ENCODE assay signal across 8 cellular contexts in the genomic region with DNA sequence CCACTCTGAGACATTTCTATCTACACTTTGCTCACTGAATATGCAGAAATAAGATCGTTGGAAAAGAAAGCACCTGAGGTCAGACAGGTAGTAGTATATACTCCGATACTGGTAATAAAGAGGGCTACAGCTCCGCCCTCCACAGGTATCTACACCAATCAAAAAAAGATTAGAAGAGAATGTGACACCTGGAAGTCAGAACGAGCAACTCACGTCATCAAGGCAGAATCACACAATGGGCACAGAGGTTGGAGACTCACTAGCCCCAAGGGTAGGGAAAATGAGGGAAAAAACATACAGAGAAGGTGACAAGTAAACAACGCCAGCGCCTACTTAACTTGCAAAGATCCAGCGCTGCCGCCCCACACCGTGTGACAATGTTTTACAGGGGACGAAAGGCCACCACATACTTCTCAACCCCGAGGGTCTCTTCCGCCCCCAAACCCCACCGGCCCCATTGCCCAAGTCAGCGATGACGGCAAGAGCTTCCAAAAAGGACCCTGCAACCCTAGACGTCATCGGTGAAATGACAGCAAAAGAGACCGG. TPM values are rescaled to one million over a fixed set of nuclear protein-coding genes. Genes with fewer than 3 reads are reported as not detected.
A peak's percentile ranks its signal among the peaks of the same experiment; 100 is the strongest.
DNase-seq lines count a peak whose midpoint lies in the region; ATAC-seq and TF ChIP-seq lines count a peak whose summit lies in the region.

No MANE protein-coding gene starts in this region.

- intact Hi-C loops in heart left ventricle (cut with DNase I) (loop anchor here in 1 of 10 donors (5.0 kb wide), 1 partner anchor 64 kb away; no protein-coding TSS in a partner anchor), ovary (cut with DNase I) (no loop called here)

- H3K27ac ChIP-seq in CD4-positive, CD25-positive, alpha-beta regulatory T cell (ENCODE audit: insufficient read depth, low read length, poor library complexity, severe bottlenecking): peak overlapping the region; percentile 97
- H3K27ac ChIP-seq in heart left ventricle (peak overlapping the region; percentile 83 to 97 (median 92)), ovary (peak overlapping the region; percentile 93 to 94)

- peaks cover 0 to 2% (median 0%) of the 10 kb centered on the region in 7 donors for H3K9me3 Mint-ChIP-seq in CD4-positive, CD25-positive, alpha-beta regulatory T cell
- peaks cover 3% of the 10 kb centered on the region for H3K9me3 Mint-ChIP-seq in activated naive CD8-positive, alpha-beta T cell treated with anti-CD3 and anti-CD28 coated beads, Interleukin-2, amount 10 ng/mL, durations not matched to agents 7 days and 5 days

- peaks cover 28 to 61% (median 50%) of the 10 kb centered on the region in 4 donors for H3K4me1 Mint-ChIP-seq in CD4-positive, CD25-positive, alpha-beta regulatory T cell
- H3K4me1 Mint-ChIP-seq in activated naive CD8-positive, alpha-beta T cell treated with anti-CD3 and anti-CD28 coated beads, Interleukin-2, amount 10 ng/mL, durations not matched to agents 7 days and 5 days: peaks cover 37% of the 10 kb centered on the region

- WGBS in heart left ventricle, 4 donors: 0 to 1% (median 1%) methylated on average over 17 to 19 of the region's 19 CpGs
- 0 to 1% (median 1%) methylated on average over 19 of the region's 19 CpGs for WGBS in ovary, 3 donors

- no peak for TF ChIP-seq CTCF in heart left ventricle (IDR thresholded peaks at IDR 0.05)
- no peak for TF ChIP-seq CTCF in ovary (IDR thresholded peaks at IDR 0.05)

- H3K36me3 ChIP-seq in CD4-positive, CD25-positive, alpha-beta regulatory T cell (ENCODE audit: control insufficient read depth, insufficient read depth, low read length): no peaks in the 10 kb centered on the region
- H3K36me3 ChIP-seq in heart left ventricle: no peaks in the 10 kb centered on the region
- H3K36me3 ChIP-seq in ovary: no peaks in the 10 kb centered on the region

- no peaks in the 10 kb centered on the region for H3K27me3 Mint-ChIP-seq in CD4-positive, CD25-positive, alpha-beta regulatory T cell
- H3K27me3 Mint-ChIP-seq in activated naive CD8-positive, alpha-beta T cell treated with anti-CD3 and anti-CD28 coated beads, Interleukin-2, amount 10 ng/mL, durations not matched to agents 7 days and 5 days: no peaks in the 10 kb centered on the region

- TF ChIP-seq EP300 in ovary (IDR thresholded peaks at IDR 0.05): no peak

- POLR2A ChIA-PET in activated naive CD8-positive, alpha-beta T cell treated with anti-CD3 and anti-CD28 coated beads, Interleukin-2, amount 10 ng/mL, durations not matched to agents 7 days and 5 days (lab: Charles Lee): interaction anchor here (0.6 to 2.2 kb wide), 4 partner anchors 11 to 872 kb away, joined by 3 to 29 read pairs (median 4); a partner anchor contains a TSS

- peaks cover 26% of the 10 kb centered on the region for H3K4me1 ChIP-seq in CD4-positive, CD25-positive, alpha-beta regulatory T cell (ENCODE audit: control insufficient read depth, insufficient read depth, low read length, poor library complexity, severe bottlenecking)
- H3K4me1 ChIP-seq in heart left ventricle (peaks cover 0 to 47% (median 26%) of the 10 kb centered on the region in 12 donors), ovary (ENCODE audit: insufficient read depth) (peaks cover 5% of the 10 kb centered on the region)

- DNase-seq in CD4-positive, CD25-positive, alpha-beta regulatory T cell: peak; percentile 61 to 78 (median 73)
- DNase-seq in NCI-H82 treated with DMSO at 0.1 percent for 48 hours (lab: John Stamatoyannopoulos, UW; ENCODE audit: unreplicated experiment): peak; percentile 11
- DNase-seq in activated naive CD8-positive, alpha-beta T cell treated with anti-CD3 and anti-CD28 coated beads, Interleukin-2, amount 10 ng/mL, durations not matched to agents 7 days and 5 days: no peak
- no peak for DNase-seq in heart left ventricle
- no peak for DNase-seq in ovary
- DNase-seq in 8988T: no peak

- H3K27me3 ChIP-seq in CD4-positive, CD25-positive, alpha-beta regulatory T cell (ENCODE audit: control insufficient read depth, insufficient read depth, low read length): no peaks in the 10 kb centered on the region
- no peaks in the 10 kb centered on the region for H3K27me3 ChIP-seq in heart left ventricle
- no peaks in the 10 kb centered on the region for H3K27me3 ChIP-seq in ovary

- peak overlapping the region; percentile 94 to 100 (median 95) for H3K4me3 Mint-ChIP-seq in CD4-positive, CD25-positive, alpha-beta regulatory T cell
- H3K4me3 Mint-ChIP-seq in activated naive CD8-positive, alpha-beta T cell treated with anti-CD3 and anti-CD28 coated beads, Interleukin-2, amount 10 ng/mL, durations not matched to agents 7 days and 5 days: peak overlapping the region; percentile 95

- peak; percentile 22 to 29 for ATAC-seq in CD4-positive, CD25-positive, alpha-beta regulatory T cell (ENCODE audit: low read depth in 2 of 2)
- ATAC-seq in GM19023 (IDR thresholded peaks at IDR 0.05; ENCODE audit: unreplicated experiment): peak; percentile 21
- ATAC-seq in HG03378 (IDR thresholded peaks at IDR 0.05; ENCODE audit: unreplicated experiment): peak; percentile 38
- ATAC-seq in activated naive CD8-positive, alpha-beta T cell treated with anti-CD3 and anti-CD28 coated beads, Interleukin-2, amount 10 ng/mL, durations not matched to agents 7 days and 5 days (ENCODE audit: low read depth): peak; percentile 28
- ATAC-seq in heart left ventricle: peak; percentile 2 to 22 (median 9)

- H3K36me3 Mint-ChIP-seq in CD4-positive, CD25-positive, alpha-beta regulatory T cell: no peaks in the 10 kb centered on the region
- peaks cover 8% of the 10 kb centered on the region for H3K36me3 Mint-ChIP-seq in activated naive CD8-positive, alpha-beta T cell treated with anti-CD3 and anti-CD28 coated beads, Interleukin-2, amount 10 ng/mL, durations not matched to agents 7 days and 5 days

- TF ChIP-seq POLR2A in heart left ventricle (IDR thresholded peaks at IDR 0.05) (no peak), ovary (IDR thresholded peaks at IDR 0.05) (no peak)

- H3K4me3 ChIP-seq in CD4-positive, CD25-positive, alpha-beta regulatory T cell (ENCODE audit: low read depth, low read length): peak overlapping the region; percentile 97
- H3K4me3 ChIP-seq in heart left ventricle (peak overlapping the region; percentile 67 to 87 (median 82)), ovary (peak overlapping the region; percentile 95)

- no peaks in the 10 kb centered on the region for H3K9me3 ChIP-seq in CD4-positive, CD25-positive, alpha-beta regulatory T cell (ENCODE audit: control insufficient read depth in 2 of 2, low read length in 2 of 2)
- H3K9me3 ChIP-seq in heart left ventricle: no peaks in the 10 kb centered on the region
- H3K9me3 ChIP-seq in ovary: no peaks in the 10 kb centered on the region

- H3K27ac Mint-ChIP-seq in CD4-positive, CD25-positive, alpha-beta regulatory T cell: peak overlapping the region; percentile 96 to 98 (median 97)
- H3K27ac Mint-ChIP-seq in activated naive CD8-positive, alpha-beta T cell treated with anti-CD3 and anti-CD28 coated beads, Interleukin-2, amount 10 ng/mL, durations not matched to agents 7 days and 5 days: peak overlapping the region; percentile 96

RNA-seq across cellular contexts. Expression of a gene that starts 0.7 kb away (rescaled TPM):
- 40.8 TPM for total RNA-seq in CD4-positive, CD25-positive, alpha-beta regulatory T cell
- 10 to 100 TPM; 57.1 to 67.2 (median 59.8) TPM for polyA plus RNA-seq in CD4-positive, CD25-positive, alpha-beta regulatory T cell
- total RNA-seq in activated naive CD8-positive, alpha-beta T cell treated with anti-CD3 and anti-CD28 coated beads, Interleukin-2, amount 10 ng/mL, durations not matched to agents 7 days and 5 days: 10 to 100 TPM; 27.7 to 30.5 TPM
- total RNA-seq in heart left ventricle: 10 to 100 TPM; 41.7 to 53.6 (median 45.1) TPM
- 10 to 100 TPM; 37.0 to 52.3 TPM for polyA plus RNA-seq in heart left ventricle
- total RNA-seq in ovary: 10 to 100 TPM; 48.2 to 77.1 (median 54.0) TPM
- 10 to 100 TPM; 52.0 to 83.0 TPM for polyA plus RNA-seq in ovary

Comparison
In these comparisons a context has a peak if more than half of its experiments do, and no peak if none do; other contexts are left out.
1. DNase-seq: peak in CD4-positive, CD25-positive, alpha-beta regulatory T cell (3 of 3) and NCI-H82 treated with DMSO at 0.1 percent for 48 hours (single experiment); none in activated naive CD8-positive, alpha-beta T cell treated with anti-CD3 and anti-CD28 coated beads, Interleukin-2, amount 10 ng/mL, durations not matched to agents 7 days and 5 days (single experiment), heart left ventricle (0 of 5), ovary (0 of 5) and 8988T (single experiment).
2. Peak in every context shown above with its lines, with median percentiles within 50 percentile points of each other: ATAC-seq, H3K27ac ChIP-seq and H3K4me3 ChIP-seq.